19 cellular contexts compared by ENCODE assay signal in the genomic region with DNA sequence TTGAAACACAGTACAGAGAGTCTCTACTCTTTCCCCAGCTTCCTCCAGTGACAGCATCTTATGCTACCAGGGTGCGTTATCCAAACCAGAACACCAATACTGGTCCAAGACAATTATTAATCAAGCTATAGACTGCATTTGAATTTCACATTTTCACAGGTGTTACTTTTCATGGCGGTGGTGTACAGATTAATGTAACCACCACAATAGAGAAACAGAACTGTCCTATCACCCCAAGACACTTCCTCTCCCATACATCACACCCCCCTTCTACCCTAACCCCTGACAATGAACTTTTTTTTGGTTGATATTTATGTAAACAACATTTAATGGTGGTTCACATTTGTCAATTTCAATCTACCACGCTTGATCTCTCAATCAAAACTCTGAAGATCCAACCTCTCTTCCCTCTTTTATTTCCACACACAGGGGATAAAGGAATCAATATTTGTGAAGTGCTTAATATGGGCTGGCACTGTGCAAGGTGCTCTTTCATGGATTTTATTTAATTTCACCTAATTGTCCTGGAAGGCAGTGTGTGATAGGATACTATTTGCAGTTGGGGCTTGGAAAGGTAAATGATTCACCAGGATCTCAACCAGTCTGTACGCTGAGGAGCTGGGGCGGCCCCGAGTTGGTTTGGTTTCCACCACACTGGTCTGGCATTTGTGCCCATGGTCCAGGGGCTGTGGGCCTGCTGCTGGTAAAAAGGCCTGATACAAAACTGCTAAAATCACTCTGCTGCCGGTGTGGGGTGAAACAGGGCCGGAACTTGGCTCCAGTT. TPM values are rescaled to one million over a fixed set of nuclear protein-coding genes. Genes with fewer than 3 reads are reported as not detected.
DNase-seq lines count a peak whose midpoint lies in the region; ATAC-seq and TF ChIP-seq lines count a peak whose summit lies in the region.
"Had no signal": no experiment of that assay in that cellular context is flagged by ENCODE, and none has a peak within 500 bp of the region (broad histone marks: within the 10 kb centered on the region; RNA-seq: fewer than 3 reads in every experiment).

No MANE protein-coding gene starts in this region.

- peak overlapping the region; percentile 95 for H2AK5ac ChIP-seq in trophoblast cell (ENCODE audit: low read length)

- no peaks in the 10 kb centered on the region for H3K9me3 ChIP-seq in trophoblast cell (ENCODE audit: insufficient read depth, low read depth, low read length)

- H2BK12ac ChIP-seq in trophoblast cell (ENCODE audit: low read length), result peak overlapping the region; percentile 99

- in situ Hi-C loops in ACHN (cut with HindIII; ENCODE audit: low pct_ligation_motif_present, low pct_unique_long_range_greater_than_20kb, low sequenced_read_pairs), result no loop called here
- in situ Hi-C loops in GM13976 (cut with MboI; ENCODE audit: low sequenced_read_pairs, unreplicated experiment), result no loop called here

- peak overlapping the region; percentile 87 for H4K8ac ChIP-seq in trophoblast cell (ENCODE audit: low read depth, low read length)

- no peak overlapping the region for H3K23ac ChIP-seq in trophoblast cell (ENCODE audit: low read length)

- no peak overlapping the region for H3K4me3 ChIP-seq in trophoblast cell (ENCODE audit: low read depth, low read length)
- H3K4me3 ChIP-seq: PC-9 had no signal

- no peak for TF ChIP-seq CTCF in GM13976 (IDR thresholded peaks at IDR 0.05; ENCODE audit: borderline replicate concordance, control extremely low read depth, extremely low read depth, insufficient read depth, missing control alignments)

- no peak overlapping the region for H3K4ac ChIP-seq in trophoblast cell (ENCODE audit: low read depth, low read length)

- peak overlapping the region; percentile 99 for H4K91ac ChIP-seq in trophoblast cell (ENCODE audit: low read depth, low read length)

- no peaks in the 10 kb centered on the region for H3K27me3 ChIP-seq in trophoblast cell (ENCODE audit: insufficient read depth, low read length)

- peak overlapping the region; percentile 59 for H4K12ac ChIP-seq in trophoblast cell (ENCODE audit: low read depth, low read length)

- no peak overlapping the region for H3K9ac ChIP-seq in trophoblast cell (ENCODE audit: low read length)

- H3K4me1 ChIP-seq in trophoblast cell (ENCODE audit: control insufficient read depth in 1 of 2, insufficient read depth in 2 of 2, low read length in 2 of 2), result peaks cover 22 to 34% of the 10 kb centered on the region in 2 experiments

- peaks cover 4% of the 10 kb centered on the region for H3K79me2 ChIP-seq in trophoblast cell (ENCODE audit: control insufficient read depth, insufficient read depth, low read length, poor library complexity)

- peak overlapping the region; percentile 99 for H2BK120ac ChIP-seq in trophoblast cell (ENCODE audit: insufficient read depth, low read length, poor library complexity)

- H3K18ac ChIP-seq in trophoblast cell (ENCODE audit: low read length), result peak overlapping the region; percentile 79

- peak overlapping the region; percentile 90 for H3K14ac ChIP-seq in trophoblast cell (ENCODE audit: low read length)

- peak overlapping the region; percentile 94 for H2BK5ac ChIP-seq in trophoblast cell (ENCODE audit: low read depth, low read length, poor library complexity)

- H3K4me2 ChIP-seq in trophoblast cell (ENCODE audit: low read length), result no peak overlapping the region
- H3K4me2 ChIP-seq: PC-9 had no signal

- peaks cover 35% of the 10 kb centered on the region for H3K79me1 ChIP-seq in trophoblast cell (ENCODE audit: low read length)

- no peaks in the 10 kb centered on the region for H3K36me3 ChIP-seq in trophoblast cell (ENCODE audit: control insufficient read depth in 1 of 2, insufficient read depth in 2 of 2, low read length in 2 of 2)

- H2AFZ ChIP-seq in trophoblast cell (ENCODE audit: insufficient read depth, low read length, poor library complexity), result no peak overlapping the region
- H2AFZ ChIP-seq: PC-9 had no signal

- peak overlapping the region; percentile 86 for H3K27ac ChIP-seq in trophoblast cell (ENCODE audit: low read depth, low read length)
- H3K27ac ChIP-seq: PC-9 had no signal

- ATAC-seq in GM18870 (IDR thresholded peaks at IDR 0.05; ENCODE audit: unreplicated experiment) (peak; percentile 68), HG02678 (IDR thresholded peaks at IDR 0.05; ENCODE audit: unreplicated experiment) (peak; percentile 78), HG02588 (IDR thresholded peaks at IDR 0.05; ENCODE audit: unreplicated experiment) (no peak)
- ATAC-seq: activated T-cell treated with anti-CD3 and anti-CD28 coated beads, Interleukin-2, amount 50 U/mL, for 72 hours; left cardiac atrium; natural killer cell treated with Interleukin-12 subunit alpha and Interleukin-12 subunit beta and Interleukin-15 and Interleukin-18, amount 100 ng/mL, for 72 hours; sciatic nerve; T-cell had no signal

- WGBS in trophoblast cell (ENCODE audit: extremely low coverage, insufficient coverage, insufficient read length), result no CpG with 5 or more reads among the region's 8 CpGs

- DNase-seq in HK-2 (ENCODE audit: unreplicated experiment), result peak; percentile 18
- DNase-seq in trophoblast cell, result no peak
- no peak for DNase-seq in ACHN
- no peak for DNase-seq in GM13976 (ENCODE audit: low spot score)
- no peak for DNase-seq in H4 (ENCODE audit: low spot score)
- DNase-seq: activated CD4-positive, alpha-beta T cell treated with anti-CD3 and anti-CD28 coated beads for 4 hours; activated T-cell treated with anti-CD3 and anti-CD28 coated beads, Interleukin-2, amount 50 U/mL, for 72 hours; CD4-positive, alpha-beta T cell; effector CD8-positive, alpha-beta T cell; KBM-7; left cardiac atrium; NCI-H2107; T-cell had no signal

RNA-seq across cellular contexts. Expression of gene DICER1, which starts 54.6 kb away (rescaled TPM):
- polyA plus RNA-seq in trophoblast cell (2013), result 91.5 and 95.6 TPM in 2 replicates
- 14.0 and 19.5 TPM in 2 replicates for total RNA-seq in H4 (2014; rRNA removed; shearing (Covaris generic))
